6 cellular contexts compared by ENCODE assay signal in genomic region chr12:6938353-6939186, GRCh38. TPM values are rescaled to one million over a fixed set of nuclear protein-coding genes. Genes with fewer than 3 reads are reported as not detected.
DNase-seq lines count a peak whose midpoint lies in the region; ATAC-seq and TF ChIP-seq lines count a peak whose summit lies in the region.

No MANE protein-coding gene starts in this region.

- intact Hi-C loops in breast epithelium (cut with DNase I; ENCODE audit: low total_unique reads): no loop called here

- peak overlapping the region; percentile 96 to 99 for H3K27ac ChIP-seq in breast epithelium

- H3K9me3 ChIP-seq in HAP-1 (no peaks in the 10 kb centered on the region), breast epithelium (no peaks in the 10 kb centered on the region), neuron (ENCODE audit: low read length) (no peaks in the 10 kb centered on the region)

- H3K36me3 ChIP-seq in HAP-1 (replicated peaks): peaks cover 66% of the 10 kb centered on the region
- no peaks in the 10 kb centered on the region for H3K36me3 ChIP-seq in breast epithelium
- peaks cover 63% of the 10 kb centered on the region for H3K36me3 ChIP-seq in neuron (ENCODE audit: insufficient read depth, low read length)

- DNase-seq in HAP-1 (ENCODE audit: low spot score in 2 of 2): no peak
- DNase-seq in breast epithelium (ENCODE audit: low spot score in 2 of 2): no peak
- DNase-seq in SKM-1 (lab: John Stamatoyannopoulos, UW; ENCODE audit: unreplicated experiment): no peak

- no peak overlapping the region for H2AFZ ChIP-seq in neuron (ENCODE audit: low read depth, low read length)

- no peaks in the 10 kb centered on the region for H3K27me3 ChIP-seq in HAP-1 (ENCODE audit: low read depth)
- H3K27me3 ChIP-seq in breast epithelium: no peaks in the 10 kb centered on the region
- H3K27me3 ChIP-seq in neuron (ENCODE audit: insufficient read depth, low read length): no peaks in the 10 kb centered on the region

- TF ChIP-seq CTCF in breast epithelium (IDR thresholded peaks at IDR 0.05): no peak

- H3K4me1 ChIP-seq in HAP-1: peaks cover 13% of the 10 kb centered on the region
- H3K4me1 ChIP-seq in breast epithelium: peaks cover 15 to 27% of the 10 kb centered on the region in 2 donors
- H3K4me1 ChIP-seq in neuron (ENCODE audit: insufficient read depth, low read length): peaks cover 19% of the 10 kb centered on the region

- TF ChIP-seq POLR2A in breast epithelium (IDR thresholded peaks at IDR 0.05): no peak

- ATAC-seq in GM21367 (IDR thresholded peaks at IDR 0.05; ENCODE audit: unreplicated experiment) (no peak), HG03378 (IDR thresholded peaks at IDR 0.05; ENCODE audit: unreplicated experiment) (no peak)

- in situ Hi-C loops in HAP-1 (cut with MboI; ENCODE audit: low sequenced_read_pairs): no loop called here

- peak overlapping the region; percentile 67 for H3K4me3 ChIP-seq in HAP-1
- peak overlapping the region; percentile 60 to 69 (median 62) for H3K4me3 ChIP-seq in breast epithelium
- H3K4me3 ChIP-seq in neuron (ENCODE audit: low read length): peak overlapping the region; percentile 8

RNA-seq across cellular contexts. Expression of gene RNU7-1, which starts 5.0 kb away (rescaled TPM):
- total RNA-seq in breast epithelium: not detected

RNA-seq across cellular contexts. Expression of gene C12orf57, which starts 5.3 kb away (rescaled TPM):
- 100 to 1,000 TPM; 515 to 824 (median 547) TPM for total RNA-seq in breast epithelium

RNA-seq across cellular contexts. Expression of gene ATN1, which starts 10.8 kb away (rescaled TPM):
- 10 to 100 TPM; 57.9 to 96.4 (median 59.7) TPM for total RNA-seq in breast epithelium

RNA-seq across cellular contexts. Expression of gene PTPN6, which starts 12.6 kb away (rescaled TPM):
- total RNA-seq in breast epithelium: 10 to 100 TPM; 14.7 to 28.0 (median 20.3) TPM

RNA-seq across cellular contexts. Expression of gene ENO2, which starts 24.2 kb away (rescaled TPM):
- total RNA-seq in breast epithelium: 10 to 100 TPM in 2 of 3 donors, 1 to 10 TPM in 1; 5.0 to 16.1 (median 11.1) TPM

Comparison
In these comparisons a context has a peak if more than half of its experiments do, and no peak if none do; other contexts are left out.
1. H3K4me3 ChIP-seq: peak in every context shown above with its lines; median percentile 67 in HAP-1; 62 in breast epithelium; 8 in neuron.